ENCODE assay signal across 29 cellular contexts in the genomic region with DNA sequence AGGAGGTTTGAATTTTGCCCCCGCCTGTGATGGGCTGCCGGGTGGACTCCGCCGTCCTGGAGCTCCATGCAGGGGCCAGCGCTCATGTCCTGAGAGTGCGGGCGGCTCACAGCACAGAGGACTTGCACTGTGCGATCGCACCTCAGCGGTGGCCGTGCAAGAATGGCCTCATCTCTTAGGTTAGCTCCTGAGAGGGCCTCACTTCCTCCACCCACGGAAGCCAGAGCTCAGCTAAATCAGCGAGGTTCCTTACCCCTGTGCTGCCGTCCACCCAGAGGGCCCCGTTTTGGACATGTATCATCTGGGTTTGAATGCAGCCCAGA.
"Had no signal": no experiment of that assay in that cellular context is flagged by ENCODE, and none has a peak within 500 bp of the region (broad histone marks: within the 10 kb centered on the region; RNA-seq: fewer than 3 reads in every experiment).

No MANE protein-coding gene starts in this region.

- H3K9me3 ChIP-seq: esophagus squamous epithelium, lower lobe of right lung, mucosa of descending colon, prostate gland, spleen, testis, tibial artery, upper lobe of left lung, uterus had no signal

- DNase-seq: cortex of kidney; dorsolateral prefrontal cortex; effector CD4-positive, alpha-beta T cell; esophagus squamous epithelium; foreskin melanocyte; glutamatergic neuron; hypothalamus; immature natural killer cell; left ventricle myocardium superior; lower lobe of right lung; mucosa of descending colon; naive B cell; nucleus accumbens; right cardiac atrium; spleen; stimulated activated CD4-positive, alpha-beta T cell treated with anti-CD3 and anti-CD28 coated beads, Interleukin-4, amount 100 ng/mL, for 4 hours; stimulated activated naive CD8-positive, alpha-beta T cell treated with anti-CD3 and anti-CD28 coated beads, Interleukin-15, Interleukin-2, amounts not matched to agents 100 U/mL and 50 U/mL, for 24 hours; substantia nigra; testis; tibial artery; uterus had no signal

- H3K9me3 Mint-ChIP-seq: central memory CD8-positive, alpha-beta T cell; memory B cell; nephron had no signal

- H3K4me1 ChIP-seq: esophagus squamous epithelium, lower lobe of right lung, neural progenitor cell, prostate gland, testis, tibial artery, uterus had no signal

- H3K27ac Mint-ChIP-seq: immature natural killer cell; memory B cell; naive B cell; nephron; neural progenitor cell; stimulated activated memory B cell treated with anti-CD40 and anti-IgM and Interleukin-4, amounts not matched to agents 10 μg/mL and 1 μg/mL and 100 μg/mL, for 72 hours had no signal

- H3K36me3 ChIP-seq: esophagus squamous epithelium, lower lobe of right lung, neural progenitor cell, prostate gland, spleen, tibial artery, upper lobe of left lung, uterus had no signal

- H3K4me2 ChIP-seq: neural progenitor cell had no signal

- H3K36me3 Mint-ChIP-seq: immature natural killer cell; memory B cell; naive B cell; neural progenitor cell; stimulated activated memory B cell treated with anti-CD40 and anti-IgM and Interleukin-4, amounts not matched to agents 10 μg/mL and 1 μg/mL and 100 μg/mL, for 72 hours had no signal

- H3K27ac ChIP-seq: dorsolateral prefrontal cortex, esophagus squamous epithelium, lower lobe of right lung, neural progenitor cell, prostate gland, skin epidermis, spleen, testis, tibial artery, upper lobe of left lung, uterus had no signal

- H3K9ac ChIP-seq: neural progenitor cell had no signal

- H3K4me1 Mint-ChIP-seq: central memory CD8-positive, alpha-beta T cell; immature natural killer cell; neural progenitor cell had no signal

- H3K27me3 ChIP-seq: neural progenitor cell, testis, upper lobe of left lung, uterus had no signal

- H3K4me3 ChIP-seq: dorsolateral prefrontal cortex, esophagus squamous epithelium, lower lobe of right lung, mucosa of descending colon, neural progenitor cell, prostate gland, skin epidermis, spleen, testis, tibial artery, upper lobe of left lung, uterus had no signal

- H3K4me3 Mint-ChIP-seq: central memory CD8-positive, alpha-beta T cell; immature natural killer cell; memory B cell; naive B cell; nephron; neural progenitor cell; stimulated activated memory B cell treated with anti-CD40 and anti-IgM and Interleukin-4, amounts not matched to agents 10 μg/mL and 1 μg/mL and 100 μg/mL, for 72 hours had no signal
